ENCODE assay signal across 8 cellular contexts in genomic region chr1:226111109-226111864, GRCh38. TPM values are rescaled to one million over a fixed set of nuclear protein-coding genes. Genes with fewer than 3 reads are reported as not detected.
A peak's percentile ranks its signal among the peaks of the same experiment; 100 is the strongest.
DNase-seq lines count a peak whose midpoint lies in the region; ATAC-seq and TF ChIP-seq lines count a peak whose summit lies in the region.

No MANE protein-coding gene starts in this region.

- H3K9me3 ChIP-seq in prostate gland, result no peaks in the 10 kb centered on the region

- peaks cover 7% of the 10 kb centered on the region for H3K4me1 ChIP-seq in prostate gland (replicated peaks)

- H3K27ac ChIP-seq in prostate gland, result peak overlapping the region; percentile 96 to 99

- H3K27me3 ChIP-seq in prostate gland (replicated peaks; ENCODE audit: insufficient read depth), result no peaks in the 10 kb centered on the region

- TF ChIP-seq POLR2A in erythroblast (IDR thresholded peaks at IDR 0.05; ENCODE audit: low read length), result no peak
- TF ChIP-seq POLR2A in prostate gland (IDR thresholded peaks at IDR 0.05), result no peak

- ATAC-seq in GM18909 (IDR thresholded peaks at IDR 0.05; ENCODE audit: poor library complexity, unreplicated experiment) (no peak), HG03135 (IDR thresholded peaks at IDR 0.05; ENCODE audit: unreplicated experiment) (no peak)

- H3K4me3 ChIP-seq in GM12865 (ENCODE audit: low read depth, low read length) (peak overlapping the region; percentile 80), prostate gland (peak overlapping the region; percentile 71 to 72)

- TF ChIP-seq CTCF in GM12865 (IDR thresholded peaks at IDR 0.05; ENCODE audit: insufficient read depth, low read depth, low read length, missing control alignments) (no peak), prostate gland (IDR thresholded peaks at IDR 0.05) (no peak)

- H3K36me3 ChIP-seq in prostate gland, result no peaks in the 10 kb centered on the region

- DNase-seq in GM12865 (ENCODE audit: low read depth) (no peak), OCI-M1 (lab: John Stamatoyannopoulos, UW) (peak; percentile 77), erythroblast (lab: John Stamatoyannopoulos, UW) (peak; percentile 55 to 73), prostate gland (ENCODE audit: low spot score) (no peak), DMS 273 treated with DMSO at 0.1 percent for 48 hours (lab: John Stamatoyannopoulos, UW) (no peak)
- no peak for DNase-seq in stimulated activated CD4-positive, alpha-beta T cell treated with anti-CD3 and anti-CD28 coated beads, Interleukin-15, amount 100 ng/mL, for 24 hours

- WGBS in prostate gland, result 51% methylated on average over 11 of the region's 11 CpGs

- intact Hi-C loops in prostate gland (cut with DNase I), result no loop called here

RNA-seq across cellular contexts. Expression of gene H3-3A, which starts 48.8 kb away (rescaled TPM):
- total RNA-seq in prostate gland, result 100 to 1,000 TPM; 400 to 481 TPM

Comparison
In these comparisons a context has a peak if more than half of its experiments do, and no peak if none do; other contexts are left out.
1. DNase-seq: peak in OCI-M1 (single experiment) and erythroblast (2 of 2); none in GM12865 (single experiment), prostate gland (single experiment), DMS 273 treated with DMSO at 0.1 percent for 48 hours (single experiment) and stimulated activated CD4-positive, alpha-beta T cell treated with anti-CD3 and anti-CD28 coated beads, Interleukin-15, amount 100 ng/mL, for 24 hours (single experiment).